8 cellular contexts compared by ENCODE assay signal in genomic region chr19:41876847-41877489, GRCh38. TPM values are rescaled to one million over a fixed set of nuclear protein-coding genes. Genes with fewer than 3 reads are reported as not detected.
DNase-seq lines count a peak whose midpoint lies in the region; ATAC-seq, FAIRE-seq and TF ChIP-seq lines count a peak whose summit lies in the region.

CD79A (plus strand) TSS chr19:41877279; CDS start chr19:41877305, 26 bp downstream.

- TF ChIP-seq CTCF in A549 (IDR thresholded peaks at IDR 0.05) (no peak), mesothelial cell of epicardium (IDR thresholded peaks at IDR 0.05; ENCODE audit: unreplicated experiment) (no peak), dorsolateral prefrontal cortex (IDR thresholded peaks at IDR 0.05 in 54 of 56, conservative IDR thresholded peaks at IDR 0.05 in 2 of 56; ENCODE audit: low read depth in 1 of 56, partially characterized antibody in 56 of 56) (no peak)

- peaks cover 10% of the 10 kb centered on the region for H3K4me1 ChIP-seq in A549

- ATAC-seq in A549, result no peak
- ATAC-seq in GM18867 (IDR thresholded peaks at IDR 0.05; ENCODE audit: unreplicated experiment), result peak; percentile 60
- peak; percentile 46 for ATAC-seq in HG02973 (IDR thresholded peaks at IDR 0.05; ENCODE audit: unreplicated experiment)

- 82% methylated on average over 4 of the region's 5 CpGs for WGBS in A549 (ENCODE audit: missing lambda C conversion rate)

- peak within 1 kb of the TSS; percentile 19 for H3K4me3 Mint-ChIP-seq in activated T-helper 1 cell treated with anti-CD3 and anti-CD28 coated beads, Interleukin-12 subunit alpha, Interleukin-12 subunit beta, Interleukin-2, Interleukin-4 antibody, amounts not matched to agents 30 ng/mL and 10 ng/mL and 1 ng/mL, durations not matched to agents 14 hours and 24 hours and 36 hours
- H3K4me3 Mint-ChIP-seq in mesothelial cell of epicardium, result no peak within 1 kb of the TSS

- CTCF ChIA-PET in A549 (lab: Yijun Ruan, JAX), result interaction anchor here (1.1 to 8.4 kb wide), 8 partner anchors 9 to 81 kb away, joined by 3 to 87 read pairs (median 7); partner anchors contain the start of genes ERFL, RABAC1 and RPS19

- H3K4me1 Mint-ChIP-seq in activated T-helper 1 cell treated with anti-CD3 and anti-CD28 coated beads, Interleukin-12 subunit alpha, Interleukin-12 subunit beta, Interleukin-2, Interleukin-4 antibody, amounts not matched to agents 30 ng/mL and 10 ng/mL and 1 ng/mL, durations not matched to agents 14 hours and 24 hours and 36 hours (ENCODE audit: low read depth), result peaks cover 65% of the 10 kb centered on the region
- no peaks in the 10 kb centered on the region for H3K4me1 Mint-ChIP-seq in mesothelial cell of epicardium

- no peak for FAIRE-seq in A549 (lab: Jason Lieb, UNC)

- H3K27ac ChIP-seq in A549 (peak within 1 kb of the TSS in 1 of 2 experiments; percentile 2; a peak in 3 of 6 replicates), dorsolateral prefrontal cortex (peak within 1 kb of the TSS in 3 of 59 donors; percentile 40 to 46 (median 44))

- H3K9me3 ChIP-seq in A549, result no peaks in the 10 kb centered on the region

- no peak for TF ChIP-seq POLR2A in A549 (IDR thresholded peaks at IDR 0.05; ENCODE audit: low read length)

- POLR2A ChIA-PET in A549 (lab: Yijun Ruan, JAX), result interaction anchor here (0.9 kb wide), 1 partner anchor 17 kb away, joined by 5 read pairs; the partner anchor contains the start of gene RPS19

- H3K4me2 ChIP-seq in A549, result no peak within 1 kb of the TSS

- no peaks in the 10 kb centered on the region for H3K27me3 Mint-ChIP-seq in activated T-helper 1 cell treated with anti-CD3 and anti-CD28 coated beads, Interleukin-12 subunit alpha, Interleukin-12 subunit beta, Interleukin-2, Interleukin-4 antibody, amounts not matched to agents 30 ng/mL and 10 ng/mL and 1 ng/mL, durations not matched to agents 14 hours and 24 hours and 36 hours (ENCODE audit: insufficient read depth)
- peaks cover 35% of the 10 kb centered on the region for H3K27me3 Mint-ChIP-seq in mesothelial cell of epicardium (ENCODE audit: low read depth)

- peaks cover 5% of the 10 kb centered on the region for H3K36me3 Mint-ChIP-seq in activated T-helper 1 cell treated with anti-CD3 and anti-CD28 coated beads, Interleukin-12 subunit alpha, Interleukin-12 subunit beta, Interleukin-2, Interleukin-4 antibody, amounts not matched to agents 30 ng/mL and 10 ng/mL and 1 ng/mL, durations not matched to agents 14 hours and 24 hours and 36 hours (ENCODE audit: low read depth)
- no peaks in the 10 kb centered on the region for H3K36me3 Mint-ChIP-seq in mesothelial cell of epicardium

- H3K4me3 ChIP-seq in A549, result no peak within 1 kb of the TSS
- H3K4me3 ChIP-seq in dorsolateral prefrontal cortex, result no peak within 1 kb of the TSS

- no peak for DNase-seq in A549 (ENCODE audit: low read depth in 1 of 2, low spot score in 1 of 2)
- no peak for DNase-seq in activated T-helper 1 cell treated with anti-CD3 and anti-CD28 coated beads, Interleukin-12 subunit alpha, Interleukin-12 subunit beta, Interleukin-2, Interleukin-4 antibody, amounts not matched to agents 30 ng/mL and 10 ng/mL and 1 ng/mL, durations not matched to agents 14 hours and 24 hours and 36 hours (ENCODE audit: low spot score)
- no peak for DNase-seq in SW 1271 (lab: John Stamatoyannopoulos, UW)
- DNase-seq in mesothelial cell of epicardium (ENCODE audit: low spot score in 2 of 2, unreplicated experiment in 2 of 2), result no peak
- no peak for DNase-seq in dorsolateral prefrontal cortex
- DNase-seq in NCI-H2171 treated with DMSO at 0.1 percent for 48 hours (lab: John Stamatoyannopoulos, UW), result no peak

- H3K27ac Mint-ChIP-seq in activated T-helper 1 cell treated with anti-CD3 and anti-CD28 coated beads, Interleukin-12 subunit alpha, Interleukin-12 subunit beta, Interleukin-2, Interleukin-4 antibody, amounts not matched to agents 30 ng/mL and 10 ng/mL and 1 ng/mL, durations not matched to agents 14 hours and 24 hours and 36 hours, result peak within 1 kb of the TSS; percentile 96
- H3K27ac Mint-ChIP-seq in mesothelial cell of epicardium, result no peak within 1 kb of the TSS

- TF ChIP-seq EP300 in A549 (IDR thresholded peaks at IDR 0.05), result no peak

- no peaks in the 10 kb centered on the region for H3K9me3 Mint-ChIP-seq in activated T-helper 1 cell treated with anti-CD3 and anti-CD28 coated beads, Interleukin-12 subunit alpha, Interleukin-12 subunit beta, Interleukin-2, Interleukin-4 antibody, amounts not matched to agents 30 ng/mL and 10 ng/mL and 1 ng/mL, durations not matched to agents 14 hours and 24 hours and 36 hours
- no peaks in the 10 kb centered on the region for H3K9me3 Mint-ChIP-seq in mesothelial cell of epicardium

- H3K27me3 ChIP-seq in dorsolateral prefrontal cortex, result no peaks in the 10 kb centered on the region

- intact Hi-C loops in activated T-helper 1 cell treated with anti-CD3 and anti-CD28 coated beads, Interleukin-12 subunit alpha, Interleukin-12 subunit beta, Interleukin-2, Interleukin-4 antibody, amounts not matched to agents 30 ng/mL and 10 ng/mL and 1 ng/mL, durations not matched to agents 14 hours and 24 hours and 36 hours (cut with micrococcal nuclease), result no loop called here
- intact Hi-C loops in dorsolateral prefrontal cortex (cut with DNase I), result no loop called here

- no peak for TF ChIP-seq RAD21 in A549 (conservative IDR thresholded peaks at IDR 0.05 in 1 of 2, IDR thresholded peaks at IDR 0.05 in 1 of 2)

TF ChIP-seq in A549, 52 proteins besides CTCF, POLR2A, EP300 and RAD21:
- no peak for TF ChIP-seq ATOH8 (CRISPR knock-in tag; IDR thresholded peaks at IDR 0.05; ENCODE audit: low read depth)
- 0 out of 2 replicates have a peak, but pooled peaks have one; percentile 8 for TF ChIP-seq USF2 (IDR thresholded peaks at IDR 0.05)
TF ChIP-seq in A549: peak in this region for 1.

RNA-seq across cellular contexts. Expression of gene CD79A, which starts in this region (rescaled TPM):
- polyA plus RNA-seq in A549 (2011; rRNA removed), result 0.52 and 0.57 TPM in 2 replicates
- 0.53 and 0.65 TPM in 2 replicates for polyA plus RNA-seq in A549 (2012; cell fraction: cytosol; rRNA removed)
- 0.67 and 0.77 TPM in 2 replicates for polyA plus RNA-seq in A549 (2012; cell fraction: nucleus; rRNA removed)
- polyA plus RNA-seq in A549 (2017; fragmentation: RNase III; extraction: RNeasy Plus Mini Kit Qiagen cat#74134 plus additional on column Dnase treatment), result 0.29 to 0.54 TPM (median 0.29 TPM) in 3 replicates
- 0.41 and 0.58 TPM in 2 replicates for polyA minus RNA-seq in A549 (2011; rRNA and poly(A)+ RNA removed)
- 2.7 and 2.9 TPM in 2 replicates for total RNA-seq in activated T-helper 1 cell treated with anti-CD3 and anti-CD28 coated beads, Interleukin-12 subunit alpha, Interleukin-12 subunit beta, Interleukin-2, Interleukin-4 antibody, amounts not matched to agents 30 ng/mL and 10 ng/mL and 1 ng/mL, durations not matched to agents 14 hours and 24 hours and 36 hours
- 0.43 to 0.62 TPM (median 0.58 TPM) in 3 replicates for total RNA-seq in mesothelial cell of epicardium
- total RNA-seq in dorsolateral prefrontal cortex, result under 1 TPM in 10 of 120 experiments, not detected in 110; 0.28 to 0.98 (median 0.50) TPM

Comparison
In these comparisons a context has a peak if more than half of its experiments do, and no peak if none do; other contexts are left out.
1. ATAC-seq: peak in GM18867 (single experiment) and HG02973 (single experiment); none in A549 (0 of 2).